Comparison of ENCODE assay signal across 17 cellular contexts in the genomic region with DNA sequence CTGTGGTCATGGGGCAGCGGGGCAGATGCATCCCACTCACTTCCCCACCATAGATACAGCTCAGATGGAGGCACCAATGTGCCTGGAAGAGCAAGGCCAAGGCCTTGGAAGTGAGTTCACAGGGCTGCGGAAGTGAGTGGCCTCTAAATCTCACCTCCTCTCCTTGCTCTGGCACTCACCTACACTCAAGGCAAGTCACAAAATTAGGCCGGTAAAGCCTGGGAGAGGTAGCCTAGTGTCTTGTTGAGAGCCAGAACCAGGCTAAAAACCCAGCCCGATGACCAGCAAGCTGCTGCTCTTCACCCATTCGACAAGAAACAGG. TPM values are rescaled to one million over a fixed set of nuclear protein-coding genes. Genes with fewer than 3 reads are reported as not detected.
DNase-seq lines count a peak whose midpoint lies in the region; ATAC-seq, FAIRE-seq and TF ChIP-seq lines count a peak whose summit lies in the region.
"Had no signal": no experiment of that assay in that cellular context is flagged by ENCODE, and none has a peak within 500 bp of the region (broad histone marks: within the 10 kb centered on the region; RNA-seq: fewer than 3 reads in every experiment).

No MANE protein-coding gene starts in this region.

- WGBS in small intestine, 3 donors: 58 to 76% (median 64%) methylated on average over 5 of the region's 5 CpGs

- H3K9me2 ChIP-seq in GM23338 (ENCODE audit: insufficient read depth): 0 out of 2 replicates have a peak, but pooled peaks cover 3% of the 10 kb centered on the region

- peaks cover 19% of the 10 kb centered on the region; the same call in 2 of the 3 replicates for H3K36me3 Mint-ChIP-seq in GM23338 (ENCODE audit: low read depth)
- H3K36me3 Mint-ChIP-seq in WTC11: peaks cover 4% of the 10 kb centered on the region; the same call in 1 of the 2 replicates

- POLR2A ChIA-PET in WTC11 (lab: Charles Lee): interaction anchor here (1.3 kb wide), 1 partner anchor 58 kb away, joined by 4 read pairs; the partner anchor contains the start of gene SSBP3

- TF ChIP-seq CTCF in GM23338 (conservative IDR thresholded peaks at IDR 0.05; ENCODE audit: low read depth in 2 of 2): no peak
- no peak for TF ChIP-seq CTCF in WTC11 (IDR thresholded peaks at IDR 0.05)
- TF ChIP-seq CTCF in kidney (IDR thresholded peaks at IDR 0.05; ENCODE audit: borderline replicate concordance, extremely low read depth, insufficient read depth): no peak

- no peak overlapping the region for H3K4me2 ChIP-seq in GM23338
- H3K4me2 ChIP-seq: KMS-11 had no signal

- peak overlapping the region; percentile 59; the same call in 1 of the 2 replicates for H3K27ac Mint-ChIP-seq in GM23338
- H3K27ac Mint-ChIP-seq in WTC11: peak overlapping the region; percentile 42
- H3K27ac Mint-ChIP-seq: CD4-positive, alpha-beta T cell had no signal

- FAIRE-seq in kidney (lab: Jason Lieb, UNC): no peak
- FAIRE-seq in small intestine (lab: Jason Lieb, UNC): no peak
- FAIRE-seq: GM12892 had no signal

- H3K4me3 ChIP-seq in GM23338 (no peak overlapping the region), kidney (ENCODE audit: low read length in 2 of 2) (no peak overlapping the region), small intestine (ENCODE audit: low read depth in 1 of 2, low read length in 2 of 2) (no peak overlapping the region)
- H3K4me3 ChIP-seq: MG63 had no signal

- H3K4me3 Mint-ChIP-seq in GM23338 (no peak overlapping the region), WTC11 (no peak overlapping the region)
- H3K4me3 Mint-ChIP-seq: CD4-positive, alpha-beta T cell had no signal

- H3K9ac ChIP-seq in kidney (ENCODE audit: low read length in 2 of 2): peak overlapping the region in 1 of 2 donors; percentile 44
- H3K9ac ChIP-seq: KMS-11 had no signal

- H3K4me1 Mint-ChIP-seq in GM23338 (peaks cover 74% of the 10 kb centered on the region), WTC11 (peaks cover 81% of the 10 kb centered on the region)

- CTCF ChIA-PET in WTC11 (lab: Charles Lee): interaction anchor here (2.7 kb wide), 1 partner anchor 35 kb away, joined by 10 read pairs; no protein-coding TSS in a partner anchor

- H3K36me3 ChIP-seq in GM23338 (ENCODE audit: insufficient read depth): no peaks in the 10 kb centered on the region
- H3K36me3 ChIP-seq in kidney (ENCODE audit: control insufficient read depth in 1 of 2, insufficient read depth in 2 of 2, low read length in 2 of 2): no peaks in the 10 kb centered on the region
- no peaks in the 10 kb centered on the region for H3K36me3 ChIP-seq in small intestine (ENCODE audit: control insufficient read depth in 2 of 2, insufficient read depth in 2 of 2, low read length in 2 of 2)
- H3K36me3 ChIP-seq: MG63 had no signal

- intact Hi-C loops in kidney (cut with DNase I): no loop called here

- peaks cover 98% of the 10 kb centered on the region for H3K79me2 ChIP-seq in GM23338 (replicated peaks; ENCODE audit: insufficient read depth)

- peaks cover 54% of the 10 kb centered on the region for H4K20me1 ChIP-seq in GM23338 (replicated peaks; ENCODE audit: insufficient read depth)

- peaks cover 11% of the 10 kb centered on the region; the same call in 1 of the 2 replicates for H3F3A ChIP-seq in GM23338 (replicated peaks; ENCODE audit: low read depth)

- H3K9me3 ChIP-seq in kidney (ENCODE audit: control insufficient read depth in 1 of 2, low read length in 2 of 2) (no peaks in the 10 kb centered on the region), small intestine (ENCODE audit: control insufficient read depth, low read depth) (no peaks in the 10 kb centered on the region)
- H3K9me3 ChIP-seq: MG63 had no signal

- no peak for DNase-seq in GM23338 (ENCODE audit: low spot score)
- DNase-seq in WTC11 (ENCODE audit: low spot score): no peak
- no peak for DNase-seq in kidney
- no peak for DNase-seq in small intestine
- DNase-seq: ACHN; CD4-positive, alpha-beta T cell; DND-41; GDM1; MG63; NCI-H187 treated with DMSO at 0.1 percent for 48 hours; NCI-H446 had no signal

- H3K4me1 ChIP-seq in GM23338 (ENCODE audit: insufficient read depth) (peaks cover 58% of the 10 kb centered on the region), kidney (ENCODE audit: control insufficient read depth in 1 of 2, insufficient read depth in 1 of 2, low read depth in 1 of 2, low read length in 2 of 2) (peaks cover 11 to 15% of the 10 kb centered on the region in 2 donors), small intestine (ENCODE audit: control insufficient read depth in 2 of 2, insufficient read depth in 1 of 2, low read depth in 1 of 2, low read length in 1 of 2) (peaks cover 4% of the 10 kb centered on the region in 2 donors)

- H3K27me3 ChIP-seq in GM23338 (ENCODE audit: insufficient read depth) (no peaks in the 10 kb centered on the region), small intestine (ENCODE audit: control insufficient read depth in 2 of 2, insufficient read depth in 2 of 2, low read length in 2 of 2) (no peaks in the 10 kb centered on the region)
- H3K27me3 ChIP-seq: MG63 had no signal

- peaks cover 8% of the 10 kb centered on the region for H3K27me3 Mint-ChIP-seq in GM23338 (ENCODE audit: insufficient read depth, low read depth, poor library complexity)
- H3K27me3 Mint-ChIP-seq in WTC11 (ENCODE audit: low read depth): no peaks in the 10 kb centered on the region
- H3K27me3 Mint-ChIP-seq: CD4-positive, alpha-beta T cell had no signal

- H3K9me3 Mint-ChIP-seq in GM23338 (no peaks in the 10 kb centered on the region), WTC11 (no peaks in the 10 kb centered on the region)
- H3K9me3 Mint-ChIP-seq: CD4-positive, alpha-beta T cell had no signal

- no peak overlapping the region for H2AFZ ChIP-seq in GM23338

- ATAC-seq in GM23338: no peak
- no peak for ATAC-seq in WTC11
- ATAC-seq in GM18861 (IDR thresholded peaks at IDR 0.05; ENCODE audit: unreplicated experiment): no peak
- ATAC-seq in HG02884 (IDR thresholded peaks at IDR 0.05; ENCODE audit: unreplicated experiment): no peak
- no peak for ATAC-seq in GM21367 (IDR thresholded peaks at IDR 0.05; ENCODE audit: unreplicated experiment)
- ATAC-seq: Panc1 had no signal

- peak overlapping the region; percentile 55; the same call in 1 of the 2 replicates for H3K27ac ChIP-seq in GM23338 (ENCODE audit: low read depth)
- H3K27ac ChIP-seq in kidney (ENCODE audit: low read depth in 2 of 2, low read length in 2 of 2): peak overlapping the region; percentile 85 to 88
- H3K27ac ChIP-seq in small intestine (ENCODE audit: low read depth in 1 of 2, low read length in 1 of 2): peak overlapping the region; percentile 61 to 63
- H3K27ac ChIP-seq: KMS-11 had no signal

TF ChIP-seq in GM23338, 12 proteins besides CTCF, POLR2A, EP300 and RAD21 (continues in another document):
- no peak for TF ChIP-seq NANOG (IDR thresholded peaks at IDR 0.05; ENCODE audit: borderline replicate concordance)

TF ChIP-seq in WTC11, 78 proteins besides CTCF, POLR2A, EP300 and RAD21 (continues in another document):
- no peak for TF ChIP-seq ERG (CRISPR knock-in tag; IDR thresholded peaks at IDR 0.05)
- no peak for TF ChIP-seq ZNF532 (CRISPR knock-in tag; IDR thresholded peaks at IDR 0.05; ENCODE audit: borderline replicate concordance)
- TF ChIP-seq NR1H2 (CRISPR knock-in tag; IDR thresholded peaks at IDR 0.05): no peak

RNA-seq across cellular contexts. Expression of gene SSBP3, which starts 57.5 kb away (rescaled TPM):
- total RNA-seq in GM23338 (2014; rRNA removed; shearing (Covaris generic)): 47.4 and 59.5 TPM in 2 replicates
- polyA plus RNA-seq in GM23338 (2016; fragmentation: Nextera tagmentation; extraction: Ambion mirVana) (68.6 and 82.3 TPM in 2 replicates), kidney (ENCODE audit: insufficient read depth, low read depth, low replicate concordance) (33.3 TPM), small intestine (10 to 100 TPM; 24.2 to 38.7 (median 25.7) TPM)
- total RNA-seq in WTC11 (2021) (98.8 to 115 TPM (median 105 TPM) in 3 replicates), kidney (49.6 TPM)
